ENCODE assay signal across 28 cellular contexts in the genomic region with DNA sequence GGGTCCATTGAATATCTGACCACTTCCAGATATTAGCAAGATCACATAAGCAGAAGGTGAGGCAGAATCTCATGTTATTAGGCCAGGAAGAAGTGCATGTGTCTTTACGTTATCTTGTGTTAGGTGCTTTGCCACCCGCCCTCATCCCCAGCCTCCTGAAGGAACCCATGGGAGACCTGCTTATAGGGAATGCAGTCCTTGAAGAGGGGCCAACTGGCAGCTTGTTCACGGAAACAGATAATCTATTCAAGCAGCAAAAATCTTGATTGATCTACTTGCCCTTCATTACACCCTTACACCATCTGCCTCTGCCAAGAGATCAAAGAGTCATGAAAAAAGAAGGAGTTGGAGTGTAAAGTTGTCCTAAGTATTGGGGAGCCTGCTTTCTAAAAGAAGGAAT.
"Had no signal": no experiment of that assay in that cellular context is flagged by ENCODE, and none has a peak within 500 bp of the region (broad histone marks: within the 10 kb centered on the region; RNA-seq: fewer than 3 reads in every experiment).

No MANE protein-coding gene starts in this region.

- ATAC-seq: activated T-helper 17 cell treated with anti-CD3 and anti-CD28 coated beads, Interleukin-2, amount 50 U/mL, for 72 hours; body of pancreas; effector memory CD8-positive, alpha-beta T cell; foreskin keratinocyte; heart left ventricle; WTC11 had no signal

- FAIRE-seq: colon had no signal

- DNase-seq: activated CD4-positive, alpha-beta memory T cell treated with anti-CD3 and anti-CD28 coated beads, Interleukin-2, amount 10 ng/mL, durations not matched to agents 7 days and 5 days; activated CD4-positive, alpha-beta T cell treated with anti-CD3 and anti-CD28 coated beads for 1 hour; activated CD4-positive, alpha-beta T cell treated with anti-CD3 and anti-CD28 coated beads for 4 hours; activated CD4-positive, alpha-beta T cell treated with anti-CD3 and anti-CD28 coated beads, Interleukin-2, amount 10 ng/mL, durations not matched to agents 7 days and 5 days; activated CD4-positive, alpha-beta T cell treated with anti-CD3 and anti-CD28 coated beads, Interleukin-2, amount 50 U/mL, for 4 hours; activated CD8-positive, alpha-beta memory T cell treated with anti-CD3 and anti-CD28 coated beads, Interleukin-2, amount 50 U/mL, for 48 hours; activated effector memory CD4-positive, alpha-beta T cell treated with Interleukin-2 at 50 U/mL for 16 hours; activated gamma-delta T cell treated with Interleukin-2 at 50 U/mL for 16 hours; activated naive CD4-positive, alpha-beta T cell treated with anti-CD3 and anti-CD28 coated beads, Interleukin-2, amount 50 U/mL, for 16 hours; activated naive CD4-positive, alpha-beta T cell treated with Interleukin-2 at 50 U/mL for 16 hours; activated T-cell treated with anti-CD3 and anti-CD28 coated beads for 4 hours; activated T-cell treated with anti-CD3 and anti-CD28 coated beads, Interleukin-2, amount 50 U/mL, for 24 hours; amygdala; aorta; caudate nucleus; cortex of kidney; dermis blood vessel endothelial cell; effector CD4-positive, alpha-beta T cell; effector memory CD8-positive, alpha-beta T cell; erythroblast; foreskin keratinocyte; heart left ventricle; T-helper 2 cell had no signal

- H3K27ac ChIP-seq: body of pancreas, esophagus muscularis mucosa, foreskin keratinocyte, heart left ventricle had no signal

- H3K4me3 ChIP-seq: body of pancreas, esophagus muscularis mucosa, heart left ventricle had no signal

- H3K4me1 ChIP-seq: esophagus muscularis mucosa, foreskin keratinocyte, heart left ventricle had no signal

- H3K36me3 ChIP-seq: esophagus muscularis mucosa, heart left ventricle had no signal

- H3K9me3 ChIP-seq: body of pancreas, esophagus muscularis mucosa had no signal

- H3K27me3 ChIP-seq: body of pancreas, esophagus muscularis mucosa, foreskin keratinocyte, heart left ventricle had no signal
